Comparison of ENCODE assay signal across 1 cellular context in the genomic region with DNA sequence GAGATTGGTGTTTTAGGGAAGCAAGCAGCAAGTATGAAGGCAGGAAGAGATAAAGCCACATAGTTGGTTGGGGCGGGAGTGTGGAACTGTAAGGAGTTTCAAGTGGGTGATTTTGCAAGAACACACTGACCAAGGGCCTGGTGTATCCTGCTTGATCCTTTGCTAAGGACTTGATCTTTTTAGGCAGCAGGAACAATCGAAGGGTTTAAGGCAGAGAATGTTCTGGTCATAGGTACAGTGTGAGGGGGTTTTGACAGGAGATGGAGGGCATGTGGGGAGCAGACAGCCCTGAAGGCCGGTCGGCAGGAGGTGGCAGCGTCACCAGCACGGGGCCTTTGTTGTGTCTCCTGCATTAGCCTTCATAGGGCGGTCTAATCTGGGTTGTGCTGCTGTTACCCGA.
TF ChIP-seq lines count a peak whose summit lies in the region.

No MANE protein-coding gene starts in this region.

TF ChIP-seq in SK-N-SH treated with all-trans-retinoic acid at 6 μM for 48 hours, 23 proteins besides CTCF, POLR2A, EP300 and RAD21 (continued from another document):
- TF ChIP-seq, protein P1, sequence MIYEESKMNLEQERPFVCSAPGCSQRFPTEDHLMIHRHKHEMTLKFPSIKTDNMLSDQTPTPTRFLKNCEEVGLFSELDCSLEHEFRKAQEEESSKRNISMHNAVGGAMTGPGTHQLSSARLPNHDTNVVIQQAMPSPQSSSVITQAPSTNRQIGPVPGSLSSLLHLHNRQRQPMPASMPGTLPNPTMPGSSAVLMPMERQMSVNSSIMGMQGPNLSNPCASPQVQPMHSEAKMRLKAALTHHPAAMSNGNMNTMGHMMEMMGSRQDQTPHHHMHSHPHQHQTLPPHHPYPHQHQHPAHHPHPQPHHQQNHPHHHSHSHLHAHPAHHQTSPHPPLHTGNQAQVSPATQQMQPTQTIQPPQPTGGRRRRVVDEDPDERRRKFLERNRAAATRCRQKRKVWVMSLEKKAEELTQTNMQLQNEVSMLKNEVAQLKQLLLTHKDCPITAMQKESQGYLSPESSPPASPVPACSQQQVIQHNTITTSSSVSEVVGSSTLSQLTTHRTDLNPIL (CRISPR knock-in tag; IDR thresholded peaks at IDR 0.05; ENCODE audit: low read depth), result no peak
